Comparison of ENCODE assay signal across 23 cellular contexts in genomic region chr9:98977813-98978212, GRCh38. TPM values are rescaled to one million over a fixed set of nuclear protein-coding genes. Genes with fewer than 3 reads are reported as not detected.
DNase-seq lines count a peak whose midpoint lies in the region; ATAC-seq, FAIRE-seq and TF ChIP-seq lines count a peak whose summit lies in the region.
"Had no signal": no experiment of that assay in that cellular context is flagged by ENCODE, and none has a peak within 500 bp of the region (broad histone marks: within the 10 kb centered on the region; RNA-seq: fewer than 3 reads in every experiment).

No MANE protein-coding gene starts in this region.

- DNase-seq in left ventricle myocardium inferior (no peak), Right ventricle myocardium inferior (ENCODE audit: missing footprints) (no peak), smooth muscle cell (lab: John Stamatoyannopoulos, UW; ENCODE audit: unreplicated experiment) (no peak), cortex of kidney (lab: John Stamatoyannopoulos, UW) (no peak), Karpas-422 (no peak), ureter (ENCODE audit: low spot score) (no peak), urothelium cell line (ENCODE audit: low spot score) (no peak)
- DNase-seq: activated CD4-positive, CD25-positive, alpha-beta regulatory T cell treated with anti-CD3 and anti-CD28 coated beads, Interleukin-2, amount 50 U/mL, for 72 hours; activated CD8-positive, alpha-beta T cell treated with anti-CD3 and anti-CD28 coated beads, Interleukin-2, amount 10 ng/mL, durations not matched to agents 7 days and 5 days; activated T-cell treated with anti-CD3 and anti-CD28 coated beads, Interleukin-2, amount 50 U/mL, for 1 hour; left colon; NCI-H526; retina; stimulated activated CD4-positive, alpha-beta T cell treated with anti-CD3 and anti-CD28 coated beads, Interleukin-15, amount 100 ng/mL, for 24 hours; T1000 had no signal

- H3F3A ChIP-seq in smooth muscle cell (ENCODE audit: low read depth): peaks cover 12% of the 10 kb centered on the region

- H3K27ac ChIP-seq in left ventricle myocardium inferior (replicated peaks): peak overlapping the region; percentile 86
- peak overlapping the region; percentile 60 for H3K27ac ChIP-seq in muscle layer of colon (ENCODE audit: low read depth, low read length)
- H3K27ac ChIP-seq in smooth muscle cell (ENCODE audit: low read depth): peak overlapping the region; percentile 81
- H3K27ac ChIP-seq in Karpas-422 (ENCODE audit: low read length): no peak overlapping the region
- H3K27ac ChIP-seq: cardiac muscle cell, RWPE1 had no signal

- H3K9ac ChIP-seq in muscle layer of colon (ENCODE audit: low read length) (no peak overlapping the region), smooth muscle cell (ENCODE audit: low read depth) (peak overlapping the region; percentile 25), Karpas-422 (ENCODE audit: low read length) (no peak overlapping the region)

- intact Hi-C loops in left ventricle myocardium inferior (cut with micrococcal nuclease) (loop anchor here (10.0 kb wide), 1 partner anchor 113 kb away; no protein-coding TSS in a partner anchor), Right ventricle myocardium inferior (cut with DNase I) (loop anchor here (1.0 to 10.0 kb wide), 4 partner anchors 34 to 167 kb away; no protein-coding TSS in a partner anchor)

- H3K79me2 ChIP-seq in smooth muscle cell (ENCODE audit: low read depth) (peaks cover 90% of the 10 kb centered on the region), Karpas-422 (ENCODE audit: low read length) (no peaks in the 10 kb centered on the region)

- no peak for ATAC-seq in Right ventricle myocardium inferior
- ATAC-seq: activated CD8-positive, alpha-beta T cell treated with anti-CD3 and anti-CD28 coated beads, Interleukin-2, amount 10 ng/mL, durations not matched to agents 7 days and 5 days; esophagus mucosa; left colon had no signal

- peaks cover 79% of the 10 kb centered on the region for H3K4me1 ChIP-seq in left ventricle myocardium inferior
- peaks cover 56% of the 10 kb centered on the region for H3K4me1 ChIP-seq in muscle layer of colon (ENCODE audit: insufficient read depth, low read length)
- peaks cover 26% of the 10 kb centered on the region for H3K4me1 ChIP-seq in smooth muscle cell (ENCODE audit: low read depth)
- H3K4me1 ChIP-seq in Karpas-422 (ENCODE audit: low read length): peaks cover 4% of the 10 kb centered on the region

- H3K9me2 ChIP-seq in Karpas-422 (replicated peaks; ENCODE audit: insufficient read depth, low read length): no peaks in the 10 kb centered on the region

- H3K4me2 ChIP-seq in smooth muscle cell (peak overlapping the region; percentile 70), Karpas-422 (ENCODE audit: low read depth, low read length, poor library complexity, severe bottlenecking) (no peak overlapping the region)

- H3K9me3 ChIP-seq in left ventricle myocardium inferior (replicated peaks): no peaks in the 10 kb centered on the region
- no peaks in the 10 kb centered on the region for H3K9me3 ChIP-seq in muscle layer of colon (ENCODE audit: low read length)
- H3K9me3 ChIP-seq in smooth muscle cell (replicated peaks; ENCODE audit: low read depth): no peaks in the 10 kb centered on the region
- no peaks in the 10 kb centered on the region for H3K9me3 ChIP-seq in Karpas-422 (ENCODE audit: low read length)
- H3K9me3 ChIP-seq: adrenal gland had no signal

- no peaks in the 10 kb centered on the region for H4K20me1 ChIP-seq in smooth muscle cell (ENCODE audit: low read depth)
- H4K20me1 ChIP-seq in Karpas-422 (ENCODE audit: insufficient read depth, low read depth, low read length): no peaks in the 10 kb centered on the region

- H2AFZ ChIP-seq in smooth muscle cell (ENCODE audit: low read depth) (no peak overlapping the region), Karpas-422 (ENCODE audit: low read length) (no peak overlapping the region)

- no peak for FAIRE-seq in urothelium cell line (lab: Jason Lieb, UNC)
- FAIRE-seq: G401.6, GM19239 had no signal

- H3K27me3 ChIP-seq in left ventricle myocardium inferior (ENCODE audit: low read depth) (no peaks in the 10 kb centered on the region), muscle layer of colon (ENCODE audit: control insufficient read depth in 1 of 2, insufficient read depth in 2 of 2, low read length in 2 of 2) (no peaks in the 10 kb centered on the region), smooth muscle cell (ENCODE audit: low read depth) (no peaks in the 10 kb centered on the region), Karpas-422 (ENCODE audit: low read length) (0 out of 2 replicates have a peak, but pooled peaks cover 3% of the 10 kb centered on the region)
- H3K27me3 ChIP-seq: adrenal gland had no signal

- TF ChIP-seq CTCF in left ventricle myocardium inferior (IDR thresholded peaks at IDR 0.05; ENCODE audit: borderline replicate concordance) (no peak), smooth muscle cell (IDR thresholded peaks at IDR 0.05; ENCODE audit: borderline replicate concordance, insufficient read depth, poor library complexity, severe bottlenecking) (no peak)

- H3K36me3 ChIP-seq in left ventricle myocardium inferior (no peaks in the 10 kb centered on the region), muscle layer of colon (ENCODE audit: insufficient read depth, low read length) (no peaks in the 10 kb centered on the region), smooth muscle cell (ENCODE audit: low read depth) (no peaks in the 10 kb centered on the region), Karpas-422 (ENCODE audit: insufficient read depth, low read length) (no peaks in the 10 kb centered on the region)
- H3K36me3 ChIP-seq: adrenal gland, cardiac muscle cell had no signal

- H3K4me3 ChIP-seq in left ventricle myocardium inferior (no peak overlapping the region), muscle layer of colon (ENCODE audit: low read depth in 1 of 2, low read length in 2 of 2) (no peak overlapping the region), smooth muscle cell (no peak overlapping the region), Karpas-422 (ENCODE audit: low read length) (no peak overlapping the region)
- H3K4me3 ChIP-seq: adrenal gland, cardiac muscle cell, dorsolateral prefrontal cortex had no signal

- WGBS in smooth muscle cell (ENCODE audit: low lambda C conversion rate): 92% methylated on average over 3 of the region's 3 CpGs

RNA-seq across cellular contexts. Expression of gene COL15A1, which starts 34.1 kb away (rescaled TPM):
- total RNA-seq in left ventricle myocardium inferior (45.4 TPM), Right ventricle myocardium inferior (58.3 TPM), smooth muscle cell (222 and 313 TPM in 2 replicates), ureter (63.2 TPM)
- 167 and 293 TPM in 2 replicates for polyA plus RNA-seq in smooth muscle cell
- total RNA-seq in Karpas-422 (2014; rRNA removed; shearing (Covaris generic); ENCODE audit: low replicate concordance): 0.40 and 0.93 TPM in 2 replicates

Comparison
In these comparisons a context has a peak if more than half of its experiments do, and no peak if none do; other contexts are left out.
1. RNA of gene COL15A1, which starts 34.1 kb away (total RNA-seq): 222 to 313 TPM in smooth muscle cell, 63.2 TPM in ureter (single experiment), 58.3 TPM in Right ventricle myocardium inferior (single experiment) and 45.4 TPM in left ventricle myocardium inferior (single experiment); 0.40 to 0.93 TPM in Karpas-422; every median in the first group is over 10 times any median in the second.